Comparison of ENCODE assay signal across 9 cellular contexts in the genomic region with DNA sequence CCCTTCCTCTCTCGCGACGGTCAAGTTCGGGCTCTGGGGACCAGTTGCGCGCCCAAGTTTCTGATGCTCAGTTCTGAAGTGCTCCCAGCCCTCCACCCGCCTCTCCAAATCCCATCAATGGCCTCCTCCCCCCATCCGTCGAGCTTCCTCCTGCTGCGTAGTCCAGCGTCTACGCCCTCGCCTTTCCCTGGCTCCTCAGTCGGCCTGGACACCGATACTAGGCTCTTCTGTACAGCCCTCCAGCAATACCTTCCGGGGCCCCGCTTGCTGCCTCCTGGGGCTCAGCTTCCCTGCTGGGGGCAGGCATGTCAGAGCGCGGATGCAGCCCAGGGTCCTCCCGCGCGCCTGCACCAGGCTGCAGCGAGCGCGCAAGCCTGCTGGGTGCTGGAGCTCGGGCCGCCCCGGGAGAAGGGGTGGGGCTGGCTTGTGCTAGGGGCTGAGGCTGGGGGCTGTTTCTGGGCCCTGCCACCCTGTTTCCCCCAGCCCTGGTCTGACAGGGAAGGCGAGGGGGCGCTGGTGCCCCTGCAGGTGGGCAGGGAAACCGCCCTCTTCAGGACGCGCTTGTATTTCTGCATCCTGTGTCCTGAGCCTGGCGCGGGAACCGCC.
A peak's percentile ranks its signal among the peaks of the same experiment; 100 is the strongest.
DNase-seq lines count a peak whose midpoint lies in the region; ATAC-seq and TF ChIP-seq lines count a peak whose summit lies in the region.
"Had no signal": no experiment of that assay in that cellular context is flagged by ENCODE, and none has a peak within 500 bp of the region (broad histone marks: within the 10 kb centered on the region; RNA-seq: fewer than 3 reads in every experiment).

No MANE protein-coding gene starts in this region.

- H3K9me3 ChIP-seq in BE2C (no peaks in the 10 kb centered on the region), OCI-LY7 (ENCODE audit: low read length) (no peaks in the 10 kb centered on the region)

- no peaks in the 10 kb centered on the region for H3K36me3 Mint-ChIP-seq in activated CD4-positive, alpha-beta T cell treated with anti-CD3 and anti-CD28 coated beads for 36 hours (ENCODE audit: low read depth)
- H3K36me3 Mint-ChIP-seq: memory B cell had no signal

- no peak for TF ChIP-seq CTCF in BE2C (IDR thresholded peaks at IDR 0.05; ENCODE audit: low read depth, low read length)
- no peak for TF ChIP-seq CTCF in omental fat pad (IDR thresholded peaks at IDR 0.05)
- TF ChIP-seq CTCF in OCI-LY7 (conservative IDR thresholded peaks at IDR 0.05; ENCODE audit: low read length): no peak

- CTCF ChIA-PET in activated CD4-positive, alpha-beta T cell treated with anti-CD3 and anti-CD28 coated beads for 36 hours (lab: Charles Lee): interaction anchor here (0.6 to 1.1 kb wide), 2 partner anchors 10 to 1037 kb away, joined by 3 read pairs; no protein-coding TSS in a partner anchor
- CTCF ChIA-PET in OCI-LY7 (lab: Charles Lee; ENCODE audit: unreplicated experiment): no interaction called here

- POLR2A ChIA-PET in activated CD4-positive, alpha-beta T cell treated with anti-CD3 and anti-CD28 coated beads for 36 hours (lab: Charles Lee): no interaction called here
- POLR2A ChIA-PET in OCI-LY7 (lab: Charles Lee): no interaction called here

- H3K79me2 ChIP-seq in OCI-LY7 (ENCODE audit: insufficient read depth, low read depth, low read length): no peaks in the 10 kb centered on the region

- H3K27ac Mint-ChIP-seq in activated CD4-positive, alpha-beta T cell treated with anti-CD3 and anti-CD28 coated beads for 36 hours: no peak overlapping the region
- H3K27ac Mint-ChIP-seq: memory B cell had no signal

- H3K9me3 Mint-ChIP-seq in activated CD4-positive, alpha-beta T cell treated with anti-CD3 and anti-CD28 coated beads for 36 hours (ENCODE audit: low read depth): no peaks in the 10 kb centered on the region
- H3K9me3 Mint-ChIP-seq: memory B cell had no signal

- H2AFZ ChIP-seq in OCI-LY7 (ENCODE audit: low read length): no peak overlapping the region

- H3K36me3 ChIP-seq in BE2C (no peaks in the 10 kb centered on the region), OCI-LY7 (ENCODE audit: insufficient read depth, low read length) (no peaks in the 10 kb centered on the region)

- peak; percentile 79 for ATAC-seq in activated CD4-positive, alpha-beta T cell treated with anti-CD3 and anti-CD28 coated beads for 36 hours
- peak; percentile 70 for ATAC-seq in omental fat pad (ENCODE audit: low FRiP score)
- no peak for ATAC-seq in HG03175 (IDR thresholded peaks at IDR 0.05; ENCODE audit: unreplicated experiment)
- no peak for ATAC-seq in GM19395 (IDR thresholded peaks at IDR 0.05; ENCODE audit: unreplicated experiment)

- no TSS peak for BruUV-seq in OCI-LY7 (replicated peaks; lab: Mats Ljungman, UMichigan)

- no peak overlapping the region for H3K27ac ChIP-seq in OCI-LY7 (ENCODE audit: low read depth, low read length, poor library complexity, severe bottlenecking)

- H3K27me3 ChIP-seq in BE2C: peaks cover 26% of the 10 kb centered on the region

- H4K20me1 ChIP-seq in OCI-LY7 (ENCODE audit: insufficient read depth, low read length): no peaks in the 10 kb centered on the region

- H3K4me1 ChIP-seq in BE2C (no peaks in the 10 kb centered on the region), OCI-LY7 (ENCODE audit: insufficient read depth, low read length, poor library complexity, severe bottlenecking) (no peaks in the 10 kb centered on the region)

- H3K4me2 ChIP-seq in OCI-LY7 (ENCODE audit: low read length): no peak overlapping the region

- intact Hi-C loops in activated CD4-positive, alpha-beta T cell treated with anti-CD3 and anti-CD28 coated beads for 36 hours (cut with DNase I, micrococcal nuclease): no loop called here
- intact Hi-C loops in OCI-LY7 (cut with micrococcal nuclease; ENCODE audit: unreplicated experiment): no loop called here

- peak overlapping the region; percentile 76 for H3K4me3 Mint-ChIP-seq in activated CD4-positive, alpha-beta T cell treated with anti-CD3 and anti-CD28 coated beads for 36 hours
- H3K4me3 Mint-ChIP-seq: memory B cell had no signal

- peaks cover 24% of the 10 kb centered on the region for H3K27me3 Mint-ChIP-seq in activated CD4-positive, alpha-beta T cell treated with anti-CD3 and anti-CD28 coated beads for 36 hours

- H3K4me3 ChIP-seq in BE2C (ENCODE audit: low read depth, low read length) (0 out of 2 replicates have a peak overlapping the region, but pooled peaks have one; percentile 16), OCI-LY7 (ENCODE audit: low read depth, low read length, poor library complexity, severe bottlenecking) (no peak overlapping the region)

- DNase-seq in BE2C (peak; percentile 13), omental fat pad (ENCODE audit: low spot score) (no peak), OCI-LY7 (ENCODE audit: low spot score) (no peak), NCI-H187 (lab: John Stamatoyannopoulos, UW) (no peak)
- peak; percentile 36 for DNase-seq in activated CD4-positive, alpha-beta T cell treated with anti-CD3 and anti-CD28 coated beads for 36 hours
- DNase-seq in effector CD8-positive, alpha-beta T cell (lab: John Stamatoyannopoulos, UW): peak; percentile 2

- H3K4me1 Mint-ChIP-seq in activated CD4-positive, alpha-beta T cell treated with anti-CD3 and anti-CD28 coated beads for 36 hours: peaks cover 11% of the 10 kb centered on the region
- H3K4me1 Mint-ChIP-seq: memory B cell had no signal

- no peaks in the 10 kb centered on the region for H3K9me2 ChIP-seq in OCI-LY7 (ENCODE audit: insufficient read depth, low read length)

Comparison
In these comparisons a context has a peak if more than half of its experiments do, and no peak if none do; other contexts are left out.
1. DNase-seq: peak in BE2C (single experiment), activated CD4-positive, alpha-beta T cell treated with anti-CD3 and anti-CD28 coated beads for 36 hours (single experiment) and effector CD8-positive, alpha-beta T cell (single experiment); none in omental fat pad (single experiment), OCI-LY7 (single experiment) and NCI-H187 (0 of 2).
2. ATAC-seq: peak in activated CD4-positive, alpha-beta T cell treated with anti-CD3 and anti-CD28 coated beads for 36 hours (single experiment) and omental fat pad (single experiment); none in HG03175 (single experiment) and GM19395 (single experiment).